ENCODE assay signal across 19 cellular contexts in the genomic region with DNA sequence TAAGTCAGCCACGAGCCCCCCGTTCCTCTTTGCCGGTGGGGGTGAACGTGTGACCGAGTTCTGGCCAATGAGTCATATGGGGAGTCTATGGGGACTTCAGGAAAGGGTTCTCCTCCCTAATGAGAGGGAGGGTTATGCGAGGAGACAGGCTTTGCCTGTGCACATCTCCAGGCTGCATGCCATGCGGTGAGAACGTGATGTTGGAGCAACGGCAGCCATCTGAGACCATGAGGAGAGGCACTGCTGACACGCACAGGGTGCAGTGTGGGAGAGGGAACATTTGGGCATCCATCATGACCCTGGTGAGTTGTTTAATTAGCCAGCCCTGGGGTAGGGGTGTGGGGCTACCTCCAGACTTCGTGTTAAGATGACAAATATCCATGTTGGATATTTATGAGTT. TPM values are rescaled to one million over a fixed set of nuclear protein-coding genes. Genes with fewer than 3 reads are reported as not detected.
DNase-seq lines count a peak whose midpoint lies in the region; ATAC-seq, FAIRE-seq and TF ChIP-seq lines count a peak whose summit lies in the region.
"Had no signal": no experiment of that assay in that cellular context is flagged by ENCODE, and none has a peak within 500 bp of the region (broad histone marks: within the 10 kb centered on the region; RNA-seq: fewer than 3 reads in every experiment).

No MANE protein-coding gene starts in this region.

- in situ Hi-C loops in gastrocnemius medialis (cut with MboI; ENCODE audit: low sequenced_read_pairs in 4 of 4), result loop anchor here (5.0 to 10.0 kb wide), 2 partner anchors 62 to 64 kb away; no protein-coding TSS in a partner anchor

- intact Hi-C loops in gastrocnemius medialis (cut with DNase I; ENCODE audit: low total_unique reads), result no loop called here

- TF ChIP-seq CTCF in RWPE1 (conservative IDR thresholded peaks at IDR 0.05; ENCODE audit: low read depth), result no peak
- no peak for TF ChIP-seq CTCF in bronchial epithelial cell (IDR thresholded peaks at IDR 0.05; ENCODE audit: insufficient read depth, low read length, severe bottlenecking)
- no peak for TF ChIP-seq CTCF in gastrocnemius medialis (IDR thresholded peaks at IDR 0.05 in 4 of 5, conservative IDR thresholded peaks at IDR 0.05 in 1 of 5)

- no peak overlapping the region for H4K91ac ChIP-seq in neuronal stem cell (ENCODE audit: low read depth, low read length, poor library complexity)

- no CpG with 5 or more reads among the region's 11 CpGs for WGBS in neuronal stem cell (ENCODE audit: extremely low coverage in 2 of 2, insufficient read length in 2 of 2, insufficient replicate concordance in 1 of 2), 2 donors

- no peak overlapping the region for H2AFZ ChIP-seq in neuronal stem cell (ENCODE audit: low read length)

- H3K9me3 ChIP-seq in neuronal stem cell (replicated peaks in 1 of 2; ENCODE audit: control insufficient read depth in 2 of 2, insufficient read depth in 1 of 2, low read depth in 1 of 2, low read length in 2 of 2) (peaks cover 0 to 3% of the 10 kb centered on the region in 2 donors), gastrocnemius medialis (no peaks in the 10 kb centered on the region)
- H3K9me3 ChIP-seq: BLaER1 treated with 17β-estradiol and CSF1 and Interleukin-3, amounts not matched to agents 10 nM and 100 nM; HAP-1 had no signal

- no peak overlapping the region for H3K18ac ChIP-seq in neuronal stem cell (ENCODE audit: low read length)

- H3K36me3 ChIP-seq in bronchial epithelial cell (ENCODE audit: control insufficient read depth, insufficient read depth, low read length), result no peaks in the 10 kb centered on the region
- H3K36me3 ChIP-seq in neuronal stem cell (replicated peaks in 1 of 2; ENCODE audit: control insufficient read depth in 2 of 2, insufficient read depth in 2 of 2, low read length in 2 of 2), result no peaks in the 10 kb centered on the region
- H3K36me3 ChIP-seq in gastrocnemius medialis, result peaks cover 0 to 24% of the 10 kb centered on the region in 2 donors
- H3K36me3 ChIP-seq: BLaER1 treated with 17β-estradiol and CSF1 and Interleukin-3, amounts not matched to agents 10 nM and 100 nM; HAP-1 had no signal

- POLR2A ChIA-PET in RWPE1 (lab: Yijun Ruan, JAX; ENCODE audit: low non-redundant PET), result no interaction called here

- no peak overlapping the region for H3K4me2 ChIP-seq in neuronal stem cell (ENCODE audit: insufficient read depth, low read length, poor library complexity, severe bottlenecking)

- no peak for TF ChIP-seq POLR2A in gastrocnemius medialis (IDR thresholded peaks at IDR 0.05)

- no peak overlapping the region for H2AK5ac ChIP-seq in neuronal stem cell (ENCODE audit: low read depth, low read length)

- no peak overlapping the region for H2BK120ac ChIP-seq in neuronal stem cell (ENCODE audit: low read depth, low read length)

- H3K4me3 ChIP-seq in bronchial epithelial cell (ENCODE audit: low read depth, low read length), result no peak overlapping the region
- no peak overlapping the region for H3K4me3 ChIP-seq in neuronal stem cell (ENCODE audit: low read length in 2 of 2)
- no peak overlapping the region for H3K4me3 ChIP-seq in gastrocnemius medialis
- H3K4me3 ChIP-seq: BLaER1 treated with 17β-estradiol and CSF1 and Interleukin-3, amounts not matched to agents 10 nM and 100 nM; GM12878; HAP-1 had no signal

- no peak overlapping the region for H3K14ac ChIP-seq in neuronal stem cell (ENCODE audit: low read length)

- DNase-seq in RWPE1 (ENCODE audit: low spot score), result no peak
- DNase-seq in bronchial epithelial cell (ENCODE audit: low read depth), result no peak
- no peak for DNase-seq in neuronal stem cell (ENCODE audit: low spot score)
- no peak for DNase-seq in gastrocnemius medialis
- no peak for DNase-seq in NCI-H2227 (lab: John Stamatoyannopoulos, UW; ENCODE audit: unreplicated experiment)
- no peak for DNase-seq in NCI-H748 (lab: John Stamatoyannopoulos, UW; ENCODE audit: unreplicated experiment)
- DNase-seq: CD4-positive, CD25-positive, alpha-beta regulatory T cell; CD8-positive, alpha-beta memory T cell; COR-L47; DMS 273 treated with DMSO at 0.1 percent for 48 hours; DMS53; DND-41; EL had no signal

- ATAC-seq in gastrocnemius medialis (no peak), HG03520 (IDR thresholded peaks at IDR 0.05; ENCODE audit: unreplicated experiment) (no peak)
- ATAC-seq: GM12878, HepG2 had no signal

- H3K27ac ChIP-seq in RWPE1 (peak overlapping the region; percentile 95; the same call in 1 of the 2 replicates), neuronal stem cell (replicated peaks; ENCODE audit: low read length) (no peak overlapping the region), gastrocnemius medialis (peak overlapping the region; percentile 93 to 100 (median 98))
- H3K27ac ChIP-seq: BLaER1 treated with 17β-estradiol and CSF1 and Interleukin-3, amounts not matched to agents 10 nM and 100 nM had no signal

- H2BK5ac ChIP-seq in neuronal stem cell (ENCODE audit: low read length), result no peak overlapping the region

- CTCF ChIA-PET in RWPE1 (lab: Yijun Ruan, JAX), result interaction anchor here (0.6 kb wide), 1 partner anchor 809 kb away, joined by 3 read pairs; no protein-coding TSS in a partner anchor

- H3K23ac ChIP-seq in neuronal stem cell (ENCODE audit: low read depth, low read length, poor library complexity), result peak overlapping the region; percentile 49

- H3K4me1 ChIP-seq in neuronal stem cell (ENCODE audit: control insufficient read depth in 2 of 2, insufficient read depth in 1 of 2, low read depth in 1 of 2, low read length in 2 of 2) (peaks cover 3 to 9% of the 10 kb centered on the region in 2 donors), gastrocnemius medialis (peaks cover 60 to 61% of the 10 kb centered on the region in 2 donors)

- no peak overlapping the region for H3K4ac ChIP-seq in neuronal stem cell (ENCODE audit: low read length)

- H3K27me3 ChIP-seq in bronchial epithelial cell (ENCODE audit: control insufficient read depth, insufficient read depth, low read length) (peaks cover 2% of the 10 kb centered on the region), neuronal stem cell (ENCODE audit: control insufficient read depth in 3 of 3, insufficient read depth in 3 of 3, low read depth in 1 of 3, low read length in 3 of 3) (peaks cover 0 to 30% (median 0%) of the 10 kb centered on the region in 3 experiments), gastrocnemius medialis (no peaks in the 10 kb centered on the region)

- FAIRE-seq in bronchial epithelial cell (lab: Jason Lieb, UNC), result peak; percentile 62
- FAIRE-seq: GM12878, GM19239, HepG2 had no signal

- H4K8ac ChIP-seq in neuronal stem cell (ENCODE audit: low read depth, low read length), result no peak overlapping the region

- H3K79me1 ChIP-seq in neuronal stem cell (ENCODE audit: low read depth, low read length), result no peaks in the 10 kb centered on the region

- H3K9ac ChIP-seq in neuronal stem cell (ENCODE audit: low read depth, low read length, poor library complexity), result no peak overlapping the region
- H3K9ac ChIP-seq: BLaER1 treated with 17β-estradiol and CSF1 and Interleukin-3, amounts not matched to agents 10 nM and 100 nM had no signal

- no peak overlapping the region for H2BK15ac ChIP-seq in neuronal stem cell (ENCODE audit: low read length)

- no peak overlapping the region for H2BK12ac ChIP-seq in neuronal stem cell (ENCODE audit: low read length)

RNA-seq across cellular contexts. Expression of a gene that starts 55.8 kb away (rescaled TPM):
- 1.1 and 2.8 TPM in 2 replicates for total RNA-seq in bronchial epithelial cell
- 0.78 TPM for polyA plus RNA-seq in neuronal stem cell (2013, experiment 1 of 2)
- 0.93 TPM for polyA plus RNA-seq in neuronal stem cell (2013, experiment 2 of 2)
- total RNA-seq in gastrocnemius medialis, result 100 to 1,000 TPM; 177 to 281 (median 244) TPM

Comparison
In these comparisons a context has a peak if more than half of its experiments do, and no peak if none do; other contexts are left out.
1. RNA of a gene that starts 55.8 kb away (total RNA-seq): 177 to 281 TPM in gastrocnemius medialis; 1.1 to 2.8 TPM in bronchial epithelial cell; every median in the first group is over 10 times any median in the second.